24 cellular contexts compared by ENCODE assay signal in genomic region chr7:134962270-134962669, GRCh38. TPM values are rescaled to one million over a fixed set of nuclear protein-coding genes. Genes with fewer than 3 reads are reported as not detected.
DNase-seq lines count a peak whose midpoint lies in the region; ATAC-seq and TF ChIP-seq lines count a peak whose summit lies in the region.
"Had no signal": no experiment of that assay in that cellular context is flagged by ENCODE, and none has a peak within 500 bp of the region (broad histone marks: within the 10 kb centered on the region; RNA-seq: fewer than 3 reads in every experiment).

No MANE protein-coding gene starts in this region.

- H3K79me2 ChIP-seq in PC-9 (ENCODE audit: low read depth): no peaks in the 10 kb centered on the region

- POLR2A ChIA-PET in PC-9 (lab: Charles Lee; ENCODE audit: unreplicated experiment): no interaction called here
- POLR2A ChIA-PET in activated CD4-positive, alpha-beta T cell treated with anti-CD3 and anti-CD28 coated beads for 36 hours (lab: Charles Lee): no interaction called here

- H3F3A ChIP-seq in PC-9 (ENCODE audit: insufficient read depth, low read depth): no peaks in the 10 kb centered on the region

- H3K9me3 ChIP-seq in PC-9 (ENCODE audit: insufficient read depth, low read depth): no peaks in the 10 kb centered on the region
- no peaks in the 10 kb centered on the region for H3K9me3 ChIP-seq in prostate gland
- H3K9me3 ChIP-seq: transverse colon had no signal

- H3K4me3 Mint-ChIP-seq in activated CD4-positive, alpha-beta T cell treated with anti-CD3 and anti-CD28 coated beads for 36 hours: no peak overlapping the region
- H3K4me3 Mint-ChIP-seq in activated CD8-positive, alpha-beta memory T cell treated with anti-CD3 and anti-CD28 coated beads, Interleukin-2, amount 10 ng/mL, durations not matched to agents 7 days and 5 days: no peak overlapping the region
- H3K4me3 Mint-ChIP-seq: activated CD8-positive, alpha-beta T cell treated with anti-CD3 and anti-CD28 coated beads for 36 hours; CD4-positive, CD25-positive, alpha-beta regulatory T cell had no signal

- H3K27ac ChIP-seq in PC-9 (no peak overlapping the region), prostate gland (peak overlapping the region; percentile 24 to 43)
- H3K27ac ChIP-seq: cardiac muscle cell, KMS-11 had no signal

- intact Hi-C loops in PC-9 (cut with micrococcal nuclease; ENCODE audit: unreplicated experiment): no loop called here
- intact Hi-C loops in prostate gland (cut with DNase I): no loop called here
- intact Hi-C loops in activated CD4-positive, alpha-beta T cell treated with anti-CD3 and anti-CD28 coated beads for 36 hours (cut with DNase I, micrococcal nuclease): no loop called here

- H4K20me1 ChIP-seq in PC-9 (ENCODE audit: insufficient read depth): no peaks in the 10 kb centered on the region

- H3K4me1 Mint-ChIP-seq in activated CD4-positive, alpha-beta T cell treated with anti-CD3 and anti-CD28 coated beads for 36 hours: peaks cover under 1% of the 10 kb centered on the region
- H3K4me1 Mint-ChIP-seq in activated CD8-positive, alpha-beta memory T cell treated with anti-CD3 and anti-CD28 coated beads, Interleukin-2, amount 10 ng/mL, durations not matched to agents 7 days and 5 days: no peaks in the 10 kb centered on the region
- H3K4me1 Mint-ChIP-seq: CD4-positive, CD25-positive, alpha-beta regulatory T cell had no signal

- TF ChIP-seq CTCF in AG10803 (conservative IDR thresholded peaks at IDR 0.05; ENCODE audit: low read length): peak; percentile 36
- 0 out of 2 replicates have a peak, but pooled peaks have one; percentile 22 for TF ChIP-seq CTCF in PC-9 (conservative IDR thresholded peaks at IDR 0.05)
- peak; percentile 30 for TF ChIP-seq CTCF in epithelial cell of proximal tubule (conservative IDR thresholded peaks at IDR 0.05; ENCODE audit: low read depth, low read length)
- TF ChIP-seq CTCF in prostate gland (IDR thresholded peaks at IDR 0.05): no peak

- H3K4me1 ChIP-seq in PC-9 (replicated peaks; ENCODE audit: insufficient read depth): no peaks in the 10 kb centered on the region
- no peaks in the 10 kb centered on the region for H3K4me1 ChIP-seq in prostate gland (replicated peaks)
- H3K4me1 ChIP-seq: transverse colon had no signal

- H3K9me2 ChIP-seq in PC-9 (ENCODE audit: insufficient read depth): no peaks in the 10 kb centered on the region

- H2AFZ ChIP-seq in PC-9: no peak overlapping the region

- BruUV-seq in PC-9 (replicated peaks; lab: Mats Ljungman, UMichigan): no TSS peak

- DNase-seq in AG10803 (ENCODE audit: low read depth) (no peak), PC-9 (no peak), epithelial cell of proximal tubule (ENCODE audit: low read depth) (no peak), prostate gland (ENCODE audit: low spot score) (no peak)
- DNase-seq in activated CD4-positive, alpha-beta T cell treated with anti-CD3 and anti-CD28 coated beads for 36 hours: no peak
- no peak for DNase-seq in activated CD8-positive, alpha-beta memory T cell treated with anti-CD3 and anti-CD28 coated beads, Interleukin-2, amount 10 ng/mL, durations not matched to agents 7 days and 5 days
- DNase-seq: ACHN; activated CD8-positive, alpha-beta T cell treated with anti-CD3 and anti-CD28 coated beads for 36 hours; activated T-cell treated with anti-CD3 and anti-CD28 coated beads, Interleukin-2, amount 50 U/mL, for 1 hour; CD4-positive, CD25-positive, alpha-beta regulatory T cell; DMS 273 treated with DMSO at 0.1 percent for 48 hours; dorsolateral prefrontal cortex; GDM1; kidney; NCI-H187; NCI-H526 treated with DMSO at 0.1 percent for 48 hours; stimulated activated CD4-positive, alpha-beta T cell treated with anti-CD3 and anti-CD28 coated beads, Interleukin-4, amount 100 ng/mL, for 1 hour; transverse colon had no signal

- no peak overlapping the region for H3K27ac Mint-ChIP-seq in activated CD4-positive, alpha-beta T cell treated with anti-CD3 and anti-CD28 coated beads for 36 hours
- H3K27ac Mint-ChIP-seq in activated CD8-positive, alpha-beta memory T cell treated with anti-CD3 and anti-CD28 coated beads, Interleukin-2, amount 10 ng/mL, durations not matched to agents 7 days and 5 days: no peak overlapping the region
- H3K27ac Mint-ChIP-seq: activated CD8-positive, alpha-beta T cell treated with anti-CD3 and anti-CD28 coated beads for 36 hours; CD4-positive, CD25-positive, alpha-beta regulatory T cell had no signal

- H3K36me3 Mint-ChIP-seq in activated CD4-positive, alpha-beta T cell treated with anti-CD3 and anti-CD28 coated beads for 36 hours (ENCODE audit: low read depth): no peaks in the 10 kb centered on the region
- no peaks in the 10 kb centered on the region for H3K36me3 Mint-ChIP-seq in activated CD8-positive, alpha-beta memory T cell treated with anti-CD3 and anti-CD28 coated beads, Interleukin-2, amount 10 ng/mL, durations not matched to agents 7 days and 5 days
- H3K36me3 Mint-ChIP-seq: CD4-positive, CD25-positive, alpha-beta regulatory T cell had no signal

- H3K4me2 ChIP-seq in PC-9: no peak overlapping the region
- H3K4me2 ChIP-seq: KMS-11 had no signal

- CTCF ChIA-PET in PC-9 (lab: Charles Lee): no interaction called here
- CTCF ChIA-PET in activated CD4-positive, alpha-beta T cell treated with anti-CD3 and anti-CD28 coated beads for 36 hours (lab: Charles Lee): interaction anchor here (1.9 kb wide), 1 partner anchor 11 kb away, joined by 4 read pairs; no protein-coding TSS in a partner anchor
- CTCF ChIA-PET in activated CD8-positive, alpha-beta memory T cell treated with anti-CD3 and anti-CD28 coated beads, Interleukin-2, amount 10 ng/mL, durations not matched to agents 7 days and 5 days (lab: Charles Lee): no interaction called here

- ATAC-seq in HG02981 (IDR thresholded peaks at IDR 0.05; ENCODE audit: unreplicated experiment) (no peak), HG03460 (IDR thresholded peaks at IDR 0.05; ENCODE audit: unreplicated experiment) (no peak)
- no peak for ATAC-seq in activated CD4-positive, alpha-beta T cell treated with anti-CD3 and anti-CD28 coated beads for 36 hours
- no peak for ATAC-seq in activated CD8-positive, alpha-beta memory T cell treated with anti-CD3 and anti-CD28 coated beads, Interleukin-2, amount 10 ng/mL, durations not matched to agents 7 days and 5 days
- ATAC-seq: activated CD4-positive, CD25-positive, alpha-beta regulatory T cell treated with anti-CD3 and anti-CD28 coated beads, Interleukin-2, amount 50 U/mL, for 24 hours; activated CD8-positive, alpha-beta T cell treated with anti-CD3 and anti-CD28 coated beads for 36 hours had no signal

- H3K4me3 ChIP-seq in AG10803 (ENCODE audit: low read length) (no peak overlapping the region), PC-9 (no peak overlapping the region), epithelial cell of proximal tubule (ENCODE audit: low read depth, low read length) (no peak overlapping the region), prostate gland (no peak overlapping the region)
- H3K4me3 ChIP-seq: cardiac muscle cell, dorsolateral prefrontal cortex, lung, transverse colon had no signal

- no peaks in the 10 kb centered on the region for H3K27me3 ChIP-seq in PC-9 (ENCODE audit: insufficient read depth, low read depth)
- H3K27me3 ChIP-seq in prostate gland (replicated peaks; ENCODE audit: insufficient read depth): no peaks in the 10 kb centered on the region
- H3K27me3 ChIP-seq: cardiac muscle cell, dorsolateral prefrontal cortex, transverse colon had no signal

- H3K27me3 Mint-ChIP-seq in activated CD4-positive, alpha-beta T cell treated with anti-CD3 and anti-CD28 coated beads for 36 hours: peaks cover 10% of the 10 kb centered on the region
- peaks cover 20% of the 10 kb centered on the region for H3K27me3 Mint-ChIP-seq in activated CD8-positive, alpha-beta memory T cell treated with anti-CD3 and anti-CD28 coated beads, Interleukin-2, amount 10 ng/mL, durations not matched to agents 7 days and 5 days

- no peaks in the 10 kb centered on the region for H3K9me3 Mint-ChIP-seq in activated CD4-positive, alpha-beta T cell treated with anti-CD3 and anti-CD28 coated beads for 36 hours (ENCODE audit: low read depth)
- no peaks in the 10 kb centered on the region for H3K9me3 Mint-ChIP-seq in activated CD8-positive, alpha-beta memory T cell treated with anti-CD3 and anti-CD28 coated beads, Interleukin-2, amount 10 ng/mL, durations not matched to agents 7 days and 5 days (ENCODE audit: low read depth)
- H3K9me3 Mint-ChIP-seq: activated CD8-positive, alpha-beta T cell treated with anti-CD3 and anti-CD28 coated beads for 36 hours; CD4-positive, CD25-positive, alpha-beta regulatory T cell had no signal

- no peak for TF ChIP-seq POLR2A in prostate gland (IDR thresholded peaks at IDR 0.05)

- H3K36me3 ChIP-seq in PC-9 (ENCODE audit: low read depth) (peaks cover 5% of the 10 kb centered on the region; the same call in 1 of the 2 replicates), prostate gland (peaks cover 4 to 5% of the 10 kb centered on the region in 2 donors)

RNA-seq across cellular contexts. Expression of gene AGBL3, which starts 24.0 kb away (rescaled TPM):
- 3.2 and 4.3 TPM in 2 replicates for total RNA-seq in PC-9 (2021)
- total RNA-seq in epithelial cell of proximal tubule: 1.7 and 4.0 TPM in 2 replicates
- total RNA-seq in prostate gland: 1 to 10 TPM; 1.4 to 2.6 TPM
- total RNA-seq in activated CD4-positive, alpha-beta T cell treated with anti-CD3 and anti-CD28 coated beads for 36 hours: 1 to 10 TPM; 2.1 to 2.2 TPM
- 1 to 10 TPM; 2.4 to 2.8 TPM for total RNA-seq in activated CD8-positive, alpha-beta memory T cell treated with anti-CD3 and anti-CD28 coated beads, Interleukin-2, amount 10 ng/mL, durations not matched to agents 7 days and 5 days

Comparison
In these comparisons a context has a peak if more than half of its experiments do, and no peak if none do; other contexts are left out.
1. CTCF ChIP-seq: peak in AG10803 (single experiment), PC-9 (single experiment) and epithelial cell of proximal tubule (single experiment); none in prostate gland (0 of 4).